ENCODE assay signal across 7 cellular contexts in genomic region chr11:117209351-117210125, GRCh38. TPM values are rescaled to one million over a fixed set of nuclear protein-coding genes. Genes with fewer than 3 reads are reported as not detected.
A peak's percentile ranks its signal among the peaks of the same experiment; 100 is the strongest.
DNase-seq lines count a peak whose midpoint lies in the region; ATAC-seq and TF ChIP-seq lines count a peak whose summit lies in the region.
"Not testable (repeated sequence)": the region's sequence is repeated elsewhere in the genome, so short reads cannot be mapped to it uniquely, and the experiment has no call there.

No MANE protein-coding gene starts in this region.

- peaks cover 19% of the 10 kb centered on the region for H3K36me3 ChIP-seq in CD8-positive, alpha-beta T cell (ENCODE audit: insufficient read depth, low read length)
- peaks cover 17% of the 10 kb centered on the region for H3K36me3 ChIP-seq in endodermal cell (ENCODE audit: control insufficient read depth, insufficient read depth, low read length)

- H3K4me1 Mint-ChIP-seq in CD8-positive, alpha-beta T cell (ENCODE audit: low read depth); endodermal cell; naive B cell; stimulated activated memory B cell treated with anti-CD40 and anti-IgM and Interleukin-4, amounts not matched to agents 10 μg/mL and 1 μg/mL and 100 μg/mL, for 72 hours: not testable (repeated sequence)

- H3K4me3 Mint-ChIP-seq in CD8-positive, alpha-beta T cell; endodermal cell; naive B cell; stimulated activated memory B cell treated with anti-CD40 and anti-IgM and Interleukin-4, amounts not matched to agents 10 μg/mL and 1 μg/mL and 100 μg/mL, for 72 hours: not testable (repeated sequence)

- not testable (repeated sequence) for ATAC-seq in CD8-positive, alpha-beta T cell; left ventricle myocardium superior; naive B cell (ENCODE audit: low read depth in 2 of 2); stimulated activated memory B cell treated with anti-CD40 and anti-IgM and Interleukin-4, amounts not matched to agents 10 μg/mL and 1 μg/mL and 100 μg/mL, for 72 hours
- peak; percentile 16 for ATAC-seq in SK-N-SH treated with all-trans-retinoic acid at 6 μM for 48 hours

- not testable (repeated sequence) for H3K4me3 ChIP-seq in CD8-positive, alpha-beta T cell (ENCODE audit: low read depth, low read length); endodermal cell (ENCODE audit: low read length)

- not testable (repeated sequence) for H3K9me3 ChIP-seq in CD8-positive, alpha-beta T cell (ENCODE audit: low read length); endodermal cell (ENCODE audit: control insufficient read depth, low read length)

- intact Hi-C loops in CD8-positive, alpha-beta T cell (cut with DNase I, micrococcal nuclease): loop anchor here (2.0 to 5.0 kb wide), 2 partner anchors 77 kb away; no protein-coding TSS in a partner anchor
- intact Hi-C loops in left ventricle myocardium superior (cut with micrococcal nuclease): not testable (repeated sequence)

- peak overlapping the region; percentile 46 for H3K27ac Mint-ChIP-seq in CD8-positive, alpha-beta T cell
- H3K27ac Mint-ChIP-seq in endodermal cell: not testable (repeated sequence)
- peak overlapping the region in 4 of 6 donors; percentile 4 to 62 (median 18) for H3K27ac Mint-ChIP-seq in naive B cell
- H3K27ac Mint-ChIP-seq in stimulated activated memory B cell treated with anti-CD40 and anti-IgM and Interleukin-4, amounts not matched to agents 10 μg/mL and 1 μg/mL and 100 μg/mL, for 72 hours: peak overlapping the region; percentile 62

- not testable (repeated sequence) for H3K27me3 ChIP-seq in CD8-positive, alpha-beta T cell (ENCODE audit: insufficient read depth, low read length); endodermal cell (ENCODE audit: control insufficient read depth, insufficient read depth, low read length, poor library complexity, severe bottlenecking)

- peaks cover 61% of the 10 kb centered on the region for H3K36me3 Mint-ChIP-seq in CD8-positive, alpha-beta T cell
- H3K36me3 Mint-ChIP-seq in endodermal cell (ENCODE audit: low read depth) (peaks cover 38% of the 10 kb centered on the region), naive B cell (peaks cover 18 to 37% of the 10 kb centered on the region in 2 donors)
- H3K36me3 Mint-ChIP-seq in stimulated activated memory B cell treated with anti-CD40 and anti-IgM and Interleukin-4, amounts not matched to agents 10 μg/mL and 1 μg/mL and 100 μg/mL, for 72 hours: peaks cover 63% of the 10 kb centered on the region

- H3K27ac ChIP-seq in CD8-positive, alpha-beta T cell (ENCODE audit: low read depth, low read length); endodermal cell (ENCODE audit: low read depth, low read length): not testable (repeated sequence)

- CTCF ChIA-PET in CD8-positive, alpha-beta T cell (lab: Charles Lee): interaction anchor here (1.2 to 3.7 kb wide), 2 partner anchors 15 to 17 kb away, joined by 3 to 20 read pairs; no protein-coding TSS in a partner anchor

- not testable (repeated sequence) for H3K9ac ChIP-seq in endodermal cell (ENCODE audit: extremely low read depth, low read length, poor library complexity, severe bottlenecking)

- DNase-seq in CD8-positive, alpha-beta T cell; naive B cell: not testable (repeated sequence)
- peak; percentile 77 for DNase-seq in astrocyte of the hippocampus (ENCODE audit: low read depth, low spot score)
- peak; percentile 63 for DNase-seq in endodermal cell
- DNase-seq in left ventricle myocardium superior: peak; percentile 11

- POLR2A ChIA-PET in CD8-positive, alpha-beta T cell (lab: Charles Lee): not testable (repeated sequence)

- not testable (repeated sequence) for H3K4me1 ChIP-seq in CD8-positive, alpha-beta T cell (ENCODE audit: insufficient read depth, low read length); endodermal cell (ENCODE audit: control insufficient read depth, insufficient read depth, low read length)

- 91 to 97% methylated on average over 7 of the region's 8 CpGs for WGBS in endodermal cell (ENCODE audit: insufficient coverage in 1 of 2, insufficient read length in 1 of 2), 2 experiments

- not testable (repeated sequence) for H3K9me3 Mint-ChIP-seq in CD8-positive, alpha-beta T cell; endodermal cell; naive B cell; stimulated activated memory B cell treated with anti-CD40 and anti-IgM and Interleukin-4, amounts not matched to agents 10 μg/mL and 1 μg/mL and 100 μg/mL, for 72 hours

- not testable (repeated sequence) for H3K27me3 Mint-ChIP-seq in CD8-positive, alpha-beta T cell (ENCODE audit: low read depth); endodermal cell (ENCODE audit: insufficient read depth); naive B cell; stimulated activated memory B cell treated with anti-CD40 and anti-IgM and Interleukin-4, amounts not matched to agents 10 μg/mL and 1 μg/mL and 100 μg/mL, for 72 hours

- not testable (repeated sequence) for TF ChIP-seq CTCF in CD8-positive, alpha-beta T cell (IDR thresholded peaks at IDR 0.05); endodermal cell (conservative IDR thresholded peaks at IDR 0.05)

RNA-seq across cellular contexts. Expression of gene TAGLN, which starts 10.4 kb away (rescaled TPM):
- 1 to 10 TPM; 9.4 to 9.8 TPM for total RNA-seq in CD8-positive, alpha-beta T cell
- total RNA-seq in endodermal cell (100 to 1,000 TPM; 228 to 412 TPM), left ventricle myocardium superior (69.5 TPM)
- polyA plus RNA-seq in endodermal cell (2013, experiment 1 of 2): 375 TPM
- 542 TPM for polyA plus RNA-seq in endodermal cell (2013, experiment 2 of 2)
- 10 to 100 TPM in 2 of 6 donors, 1 to 10 TPM in 3, not detected in 1; 5.2 to 11.5 (median 6.8) TPM for polyA plus RNA-seq in naive B cell (ENCODE audit: low read depth in 6 of 6)

RNA-seq across cellular contexts. Expression of gene PCSK7, which starts 22.3 kb away (rescaled TPM):
- total RNA-seq in CD8-positive, alpha-beta T cell: 100 to 1,000 TPM; 208 to 218 TPM
- total RNA-seq in endodermal cell (10 to 100 TPM; 56.5 to 58.6 TPM), left ventricle myocardium superior (21.7 TPM)
- polyA plus RNA-seq in endodermal cell (2013, experiment 1 of 2): 27.4 TPM
- polyA plus RNA-seq in endodermal cell (2013, experiment 2 of 2): 21.1 TPM
- polyA plus RNA-seq in naive B cell (ENCODE audit: low read depth in 6 of 6): 10 to 100 TPM; 27.8 to 61.9 (median 32.2) TPM

RNA-seq across cellular contexts. Expression of gene RNF214, which starts 22.9 kb away (rescaled TPM):
- total RNA-seq in CD8-positive, alpha-beta T cell: 10 to 100 TPM; 10.8 to 11.7 TPM
- total RNA-seq in endodermal cell: 10 to 100 TPM; 46.4 to 51.1 TPM
- 35.7 TPM for polyA plus RNA-seq in endodermal cell (2013, experiment 1 of 2)
- 37.2 TPM for polyA plus RNA-seq in endodermal cell (2013, experiment 2 of 2)
- 25.2 TPM for total RNA-seq in left ventricle myocardium superior
- polyA plus RNA-seq in naive B cell (ENCODE audit: low read depth in 6 of 6): 10 to 100 TPM in 4 of 6 donors, 1 to 10 TPM in 2; 1.4 to 15.5 (median 13.4) TPM

RNA-seq across cellular contexts. Expression of gene SIDT2, which starts 31.0 kb away (rescaled TPM):
- total RNA-seq in CD8-positive, alpha-beta T cell: 100 to 1,000 TPM; 133 to 134 TPM
- 10 to 100 TPM; 39.3 to 43.0 TPM for total RNA-seq in endodermal cell
- polyA plus RNA-seq in endodermal cell (2013, experiment 1 of 2): 23.7 TPM
- polyA plus RNA-seq in endodermal cell (2013, experiment 2 of 2): 21.9 TPM
- total RNA-seq in left ventricle myocardium superior: 20.4 TPM
- 100 to 1,000 TPM in 1 of 6 donors, 10 to 100 TPM in 5; 19.2 to 126 (median 80.7) TPM for polyA plus RNA-seq in naive B cell (ENCODE audit: low read depth in 6 of 6)
